In the genomic region with DNA sequence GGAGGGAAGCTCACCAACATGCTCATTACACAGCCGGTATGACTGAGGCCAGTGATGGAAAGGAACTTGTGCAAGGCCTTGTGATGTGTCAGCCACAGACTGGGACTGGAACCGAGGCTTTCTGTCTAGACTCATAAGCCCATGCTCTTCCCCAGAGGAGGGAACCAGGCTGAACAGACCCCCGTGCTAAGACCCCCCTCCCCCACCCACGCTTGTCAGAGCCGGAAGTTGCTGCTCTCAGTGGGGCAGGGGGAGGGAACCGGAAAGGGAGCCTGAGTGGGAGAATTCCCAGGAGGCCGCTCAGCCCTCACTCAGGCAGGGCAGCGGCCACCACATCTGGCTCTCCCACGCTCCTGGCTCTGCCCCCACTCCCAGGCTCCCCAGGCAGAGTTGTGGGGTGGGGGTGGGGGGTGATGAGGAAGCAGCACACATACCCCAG, we compare ENCODE assay signal across 14 cellular contexts. TPM values are rescaled to one million over a fixed set of nuclear protein-coding genes. Genes with fewer than 3 reads are reported as not detected.
DNase-seq lines count a peak whose midpoint lies in the region; ATAC-seq, FAIRE-seq and TF ChIP-seq lines count a peak whose summit lies in the region.
"Had no signal": no experiment of that assay in that cellular context is flagged by ENCODE, and none has a peak within 500 bp of the region (broad histone marks: within the 10 kb centered on the region; RNA-seq: fewer than 3 reads in every experiment).

No MANE protein-coding gene starts in this region.

- no peaks in the 10 kb centered on the region for H4K20me1 ChIP-seq in H1 (replicated peaks in 1 of 2; ENCODE audit: control insufficient read depth in 1 of 2, insufficient read depth in 2 of 2, low read length in 2 of 2)

- CTCF ChIA-PET in AG04450 (lab: Charles Lee): interaction anchor here (0.7 to 1.3 kb wide), 2 partner anchors 191 to 1278 kb away, joined by 3 to 6 read pairs; no protein-coding TSS in a partner anchor
- CTCF ChIA-PET in H1 (lab: Charles Lee; ENCODE audit: partially characterized antibody): interaction anchor here (0.6 to 15.3 kb wide), 21 partner anchors 10 to 276 kb away, joined by 3 to 372 read pairs (median 4); no protein-coding TSS in a partner anchor

- H4K5ac ChIP-seq in H1 (ENCODE audit: insufficient read length, low read depth, low read length): no peak overlapping the region

- H2BK12ac ChIP-seq in H1 (ENCODE audit: low read depth, low read length): peak overlapping the region; percentile 81

- H3K9me3 ChIP-seq in AG04450 (ENCODE audit: control insufficient read depth, insufficient read depth, low read length) (no peaks in the 10 kb centered on the region), H1 (ENCODE audit: insufficient read depth in 2 of 2, low read depth in 1 of 2, low read length in 1 of 2) (no peaks in the 10 kb centered on the region), mesodermal cell (ENCODE audit: control insufficient read depth, low read length) (no peaks in the 10 kb centered on the region)

- 54% methylated on average over 9 of the region's 9 CpGs; no CpG with 5 or more reads in 1 of the 2 experiments for WGBS in H1 (ENCODE audit: extremely low coverage in 1 of 2, insufficient coverage in 1 of 2, insufficient read length in 1 of 2, insufficient replicate concordance in 2 of 2, low coverage in 1 of 2, low lambda C conversion rate in 2 of 2, missing lambda C conversion rate in 1 of 2), 2 experiments
- 57 to 88% methylated on average over 1 of the region's 9 CpGs for WGBS in mesodermal cell (ENCODE audit: insufficient coverage in 2 of 2), 2 experiments
- WGBS in lower leg skin, 2 donors: 47 to 48% methylated on average over 7 to 9 of the region's 9 CpGs

- no peak overlapping the region for H3K14ac ChIP-seq in H1 (ENCODE audit: insufficient read length)

- no peak overlapping the region for H3K23ac ChIP-seq in H1 (ENCODE audit: insufficient read length)

- H3K4me1 ChIP-seq in H1 (replicated peaks in 1 of 4; ENCODE audit: control insufficient read depth in 3 of 4, insufficient read depth in 4 of 4, low read length in 3 of 4): peaks cover 3 to 16% (median 9%) of the 10 kb centered on the region in 4 experiments
- peaks cover 62% of the 10 kb centered on the region for H3K4me1 ChIP-seq in mesodermal cell (ENCODE audit: control insufficient read depth, insufficient read depth, low read length, poor library complexity, severe bottlenecking)

- POLR2A ChIA-PET in AG04450 (lab: Yijun Ruan, JAX) (interaction anchor here (0.7 kb wide), 1 partner anchor 190 kb away, joined by 6 read pairs; no protein-coding TSS in a partner anchor), H1 (lab: Charles Lee; ENCODE audit: partially characterized antibody) (interaction anchor here (1.3 kb wide), 1 partner anchor 21 kb away, joined by 4 read pairs; no protein-coding TSS in a partner anchor)

- peak overlapping the region; percentile 77 for H3K27ac ChIP-seq in AG04450 (ENCODE audit: low read depth, low read length)
- no peak overlapping the region for H3K27ac ChIP-seq in HL-60 (replicated peaks)
- no peak overlapping the region for H3K27ac ChIP-seq in H1 (ENCODE audit: low read depth, low read length)
- peak overlapping the region; percentile 68 for H3K27ac ChIP-seq in mesodermal cell (ENCODE audit: low read depth, low read length, severe bottlenecking)

- H3K79me1 ChIP-seq in H1 (ENCODE audit: low read depth, low read length): no peaks in the 10 kb centered on the region

- H4K91ac ChIP-seq in H1 (replicated peaks; ENCODE audit: insufficient read length, low read length): no peak overlapping the region

- no peak overlapping the region for H3K27ac Mint-ChIP-seq in activated naive CD8-positive, alpha-beta T cell treated with anti-CD3 and anti-CD28 coated beads, Interleukin-2, amount 50 U/mL, for 24 hours
- H3K27ac Mint-ChIP-seq: CD4-positive, CD25-positive, alpha-beta regulatory T cell; progenitor cell of endocrine pancreas had no signal

- H3K27me3 Mint-ChIP-seq in activated naive CD8-positive, alpha-beta T cell treated with anti-CD3 and anti-CD28 coated beads, Interleukin-2, amount 50 U/mL, for 24 hours: peaks cover 7% of the 10 kb centered on the region

- H3K36me3 ChIP-seq in H1 (ENCODE audit: control insufficient read depth in 2 of 4, insufficient read depth in 4 of 4, low read length in 3 of 4) (no peaks in the 10 kb centered on the region), mesodermal cell (ENCODE audit: control insufficient read depth, insufficient read depth, low read length) (no peaks in the 10 kb centered on the region)

- H3K4me3 Mint-ChIP-seq in activated naive CD8-positive, alpha-beta T cell treated with anti-CD3 and anti-CD28 coated beads, Interleukin-2, amount 50 U/mL, for 24 hours: no peak overlapping the region
- H3K4me3 Mint-ChIP-seq: CD4-positive, CD25-positive, alpha-beta regulatory T cell had no signal

- TF ChIP-seq POLR2A in H1 (IDR thresholded peaks at IDR 0.05; ENCODE audit: control extremely low read depth in 1 of 2, low read depth in 2 of 2, low read length in 2 of 2) (no peak), lower leg skin (IDR thresholded peaks at IDR 0.05) (no peak)

- no peak overlapping the region for H3K4ac ChIP-seq in H1 (replicated peaks; ENCODE audit: insufficient read length, low read depth, low read length)

- no peak overlapping the region for H4K8ac ChIP-seq in H1 (ENCODE audit: extremely low read depth, insufficient read depth, low read length)

- no peak overlapping the region for H2AK5ac ChIP-seq in H1 (ENCODE audit: low read depth, low read length)

- no peaks in the 10 kb centered on the region for H3K36me3 Mint-ChIP-seq in activated naive CD8-positive, alpha-beta T cell treated with anti-CD3 and anti-CD28 coated beads, Interleukin-2, amount 50 U/mL, for 24 hours (ENCODE audit: low read depth)
- H3K36me3 Mint-ChIP-seq: CD4-positive, CD25-positive, alpha-beta regulatory T cell had no signal

- no peak overlapping the region for H3K9ac ChIP-seq in H1 (replicated peaks in 1 of 4; ENCODE audit: extremely low read depth in 1 of 4, low read depth in 3 of 4, low read length in 3 of 4)

- no peak overlapping the region for H2BK120ac ChIP-seq in H1 (replicated peaks; ENCODE audit: low read depth, low read length)

- no peak overlapping the region for H2AFZ ChIP-seq in H1 (ENCODE audit: low read length)

- no peaks in the 10 kb centered on the region for H3K79me2 ChIP-seq in H1 (ENCODE audit: control insufficient read depth in 1 of 2, insufficient read depth in 2 of 2, low read length in 2 of 2)

- ATAC-seq in activated naive CD8-positive, alpha-beta T cell treated with anti-CD3 and anti-CD28 coated beads, Interleukin-2, amount 50 U/mL, for 24 hours: no peak
- no peak for ATAC-seq in GM19455 (IDR thresholded peaks at IDR 0.05; ENCODE audit: unreplicated experiment)

- H2BK20ac ChIP-seq in H1 (ENCODE audit: low read length): 0 out of 2 replicates have a peak overlapping the region, but pooled peaks have one; percentile 72

- no peaks in the 10 kb centered on the region for H3K9me3 Mint-ChIP-seq in activated naive CD8-positive, alpha-beta T cell treated with anti-CD3 and anti-CD28 coated beads, Interleukin-2, amount 50 U/mL, for 24 hours

- H3K4me3 ChIP-seq in AG04450 (ENCODE audit: low read depth, low read length): no peak overlapping the region
- no peak overlapping the region for H3K4me3 ChIP-seq in HL-60 (replicated peaks; ENCODE audit: insufficient read depth, low read length)
- no peak overlapping the region for H3K4me3 ChIP-seq in H1 (ENCODE audit: extremely low read depth in 1 of 4, insufficient read depth in 2 of 4, low read depth in 3 of 4, low read length in 4 of 4)
- no peak overlapping the region for H3K4me3 ChIP-seq in mesodermal cell (ENCODE audit: extremely low read depth, insufficient read depth, low read length, poor library complexity, severe bottlenecking)
- no peak overlapping the region for H3K4me3 ChIP-seq in lower leg skin (ENCODE audit: low read depth, poor library complexity, severe bottlenecking)

- 0 out of 2 replicates have a peak overlapping the region, but pooled peaks have one; percentile 92 for H2BK15ac ChIP-seq in H1 (ENCODE audit: low read length)

- peaks cover 6% of the 10 kb centered on the region for H3K4me1 Mint-ChIP-seq in activated naive CD8-positive, alpha-beta T cell treated with anti-CD3 and anti-CD28 coated beads, Interleukin-2, amount 50 U/mL, for 24 hours

- no peak for TF ChIP-seq EP300 in H1 (IDR thresholded peaks at IDR 0.05; ENCODE audit: borderline replicate concordance in 1 of 2, low read depth in 2 of 2, low read length in 2 of 2)

- H2BK5ac ChIP-seq in H1 (ENCODE audit: low read depth, low read length): no peak overlapping the region

- TF ChIP-seq CTCF in AG04450 (IDR thresholded peaks at IDR 0.05; ENCODE audit: low read depth, low read length): no peak
- no peak for TF ChIP-seq CTCF in HL-60 (IDR thresholded peaks at IDR 0.05; ENCODE audit: insufficient read depth, low read length)
- TF ChIP-seq CTCF in H1 (IDR thresholded peaks at IDR 0.05; ENCODE audit: control extremely low read depth in 1 of 3, insufficient read depth in 1 of 3, low read depth in 1 of 3, low read length in 3 of 3): no peak
- no peak for TF ChIP-seq CTCF in lower leg skin (IDR thresholded peaks at IDR 0.05)

- H3K27me3 ChIP-seq in AG04450 (ENCODE audit: control insufficient read depth, insufficient read depth, low read length): no peaks in the 10 kb centered on the region
- H3K27me3 ChIP-seq in HL-60 (ENCODE audit: insufficient read depth, poor library complexity, severe bottlenecking): peaks cover 8% of the 10 kb centered on the region
- peaks cover 6 to 13% (median 9%) of the 10 kb centered on the region in 4 experiments for H3K27me3 ChIP-seq in H1 (replicated peaks in 1 of 4; ENCODE audit: control insufficient read depth in 3 of 4, extremely low read depth in 1 of 4, insufficient read depth in 3 of 4, low read length in 3 of 4)

- no peak overlapping the region for H3K56ac ChIP-seq in H1 (replicated peaks; ENCODE audit: insufficient read length, low read depth, low read length)

- DNase-seq in AG04450 (ENCODE audit: low read depth, low spot score): no peak
- DNase-seq in HL-60 (ENCODE audit: low read depth in 1 of 2, low spot score in 1 of 2): peak; percentile 56 to 66
- no peak for DNase-seq in H1 (ENCODE audit: low read depth in 1 of 2, low spot score in 2 of 2)
- no peak for DNase-seq in SW480 (ENCODE audit: low spot score)
- DNase-seq in activated naive CD8-positive, alpha-beta T cell treated with anti-CD3 and anti-CD28 coated beads, Interleukin-2, amount 50 U/mL, for 24 hours: no peak
- DNase-seq in lower leg skin (ENCODE audit: low spot score in 2 of 2): no peak
- DNase-seq: activated CD4-positive, alpha-beta T cell treated with anti-CD3 and anti-CD28 coated beads for 48 hours; amniotic stem cell; CD4-positive, CD25-positive, alpha-beta regulatory T cell; hypothalamus; stimulated activated CD8-positive, alpha-beta memory T cell treated with anti-CD3 and anti-CD28 coated beads, Interleukin-4, amount 100 ng/mL, for 48 hours had no signal

- H3K23me2 ChIP-seq in H1 (ENCODE audit: low read depth, low read length): no peaks in the 10 kb centered on the region; the same call in 1 of the 2 replicates

- no peak for FAIRE-seq in H1 (lab: Jason Lieb, UNC)

- intact Hi-C loops in lower leg skin (cut with DNase I; ENCODE audit: low total_unique reads): loop anchor here (1.0 kb wide), 1 partner anchor 46 kb away; no protein-coding TSS in a partner anchor

- no peak overlapping the region for H3K4me2 ChIP-seq in H1 (ENCODE audit: insufficient read depth in 1 of 2, low read depth in 2 of 2, low read length in 2 of 2)

- TF ChIP-seq RAD21 in H1 (IDR thresholded peaks at IDR 0.05 in 1 of 2, conservative IDR thresholded peaks at IDR 0.05 in 1 of 2; ENCODE audit: low read depth in 2 of 2, low read length in 2 of 2): no peak

- H3K18ac ChIP-seq in H1 (ENCODE audit: extremely low read depth, low read length): peak overlapping the region; percentile 48; the same call in 1 of the 2 replicates

RNA-seq across cellular contexts. Expression of gene PDGFRB, which starts 4.1 kb away (rescaled TPM):
- polyA plus RNA-seq in AG04450 (2011; rRNA removed) (118 and 149 TPM in 2 replicates), H1 (2011; rRNA removed) (4.2 and 5.9 TPM in 2 replicates)
- polyA minus RNA-seq in AG04450 (2011; rRNA and poly(A)+ RNA removed): 317 and 389 TPM in 2 replicates
- total RNA-seq in H1 (2021; fragmentation: NEBNext Ultra II Directional; extraction: Animal tissue kit (Norgen Biotek cat#: 25700)): 13.7 and 15.9 TPM in 2 replicates
- 3.6 TPM for polyA plus RNA-seq in H1 (2011; cell fraction: cytosol; rRNA removed)
- 12.1 TPM for polyA plus RNA-seq in H1 (2011; cell fraction: nucleus; rRNA removed)
- 4.0 to 5.6 TPM (median 5.0 TPM) in 4 replicates for polyA plus RNA-seq in H1 (2012, experiment 1 of 2)
- polyA plus RNA-seq in H1 (2012, experiment 2 of 2): 3.9 TPM
- polyA plus RNA-seq in H1 (2013, experiment 1 of 2): 14.2 TPM
- 15.0 TPM for polyA plus RNA-seq in H1 (2013, experiment 2 of 2)
- 15.1 and 15.7 TPM in 2 replicates for polyA minus RNA-seq in H1 (2011; rRNA and poly(A)+ RNA removed)
- polyA minus RNA-seq in H1 (2011; cell fraction: cytosol; rRNA and poly(A)+ RNA removed): 6.9 TPM
- 21.7 TPM for polyA minus RNA-seq in H1 (2011; cell fraction: nucleus; rRNA and poly(A)+ RNA removed)
- 95.2 TPM for polyA plus RNA-seq in mesodermal cell (2013, experiment 1 of 2)
- polyA plus RNA-seq in mesodermal cell (2013, experiment 2 of 2): 84.5 TPM
- total RNA-seq in lower leg skin: 10 to 100 TPM; 33.9 to 88.7 (median 41.7) TPM
- total RNA-seq: CD4-positive, CD25-positive, alpha-beta regulatory T cell had no signal

RNA-seq across cellular contexts. Expression of gene CDX1, which starts 6.8 kb away (rescaled TPM):
- 0.30 and 0.41 TPM in 2 replicates for polyA plus RNA-seq in AG04450 (2011; rRNA removed)
- polyA minus RNA-seq in AG04450 (2011; rRNA and poly(A)+ RNA removed): 0.26 TPM in 1 of 2 replicates, not detected in the other
- total RNA-seq in H1 (2021; fragmentation: NEBNext Ultra II Directional; extraction: Animal tissue kit (Norgen Biotek cat#: 25700)): not detected in 2 replicates
- polyA plus RNA-seq in H1 (2011; rRNA removed): 0.06 TPM in 1 of 2 replicates, not detected in the other
- not detected for polyA plus RNA-seq in H1 (2011; cell fraction: cytosol; rRNA removed)
- not detected for polyA plus RNA-seq in H1 (2011; cell fraction: nucleus; rRNA removed)
- not detected in 4 replicates for polyA plus RNA-seq in H1 (2012, experiment 1 of 2)
- polyA plus RNA-seq in H1 (2012, experiment 2 of 2): 0.13 TPM
- 0.06 TPM for polyA plus RNA-seq in H1 (2013, experiment 1 of 2)
- polyA plus RNA-seq in H1 (2013, experiment 2 of 2): 0.04 TPM
- polyA minus RNA-seq in H1 (2011; rRNA and poly(A)+ RNA removed): not detected in 2 replicates
- polyA minus RNA-seq in H1 (2011; cell fraction: cytosol; rRNA and poly(A)+ RNA removed): not detected
- polyA minus RNA-seq in H1 (2011; cell fraction: nucleus; rRNA and poly(A)+ RNA removed): not detected
- 0.26 TPM for polyA plus RNA-seq in mesodermal cell (2013, experiment 1 of 2)
- polyA plus RNA-seq in mesodermal cell (2013, experiment 2 of 2): 0.46 TPM
- total RNA-seq in lower leg skin: not detected
- total RNA-seq: CD4-positive, CD25-positive, alpha-beta regulatory T cell had no signal
- polyA plus RNA-seq: CD4-positive, CD25-positive, alpha-beta regulatory T cell had no signal

RNA-seq across cellular contexts. Expression of gene SLC6A7, which starts 30.1 kb away (rescaled TPM):
- polyA plus RNA-seq in AG04450 (2011; rRNA removed): not detected in 2 replicates
- 0.09 and 0.18 TPM in 2 replicates for polyA minus RNA-seq in AG04450 (2011; rRNA and poly(A)+ RNA removed)
- total RNA-seq in H1 (2021; fragmentation: NEBNext Ultra II Directional; extraction: Animal tissue kit (Norgen Biotek cat#: 25700)): 0.07 TPM in 1 of 2 replicates, not detected in the other
- 0.02 and 0.12 TPM in 2 replicates for polyA plus RNA-seq in H1 (2011; rRNA removed)
- polyA plus RNA-seq in H1 (2011; cell fraction: cytosol; rRNA removed): 0.04 TPM
- 0.58 TPM for polyA plus RNA-seq in H1 (2011; cell fraction: nucleus; rRNA removed)
- polyA plus RNA-seq in H1 (2012, experiment 1 of 2): 0.09 to 0.13 TPM (median 0.11 TPM) in 3 of 4 replicates, not detected in the other
- polyA plus RNA-seq in H1 (2012, experiment 2 of 2): not detected
- 0.06 TPM for polyA plus RNA-seq in H1 (2013, experiment 1 of 2)
- 0.06 TPM for polyA plus RNA-seq in H1 (2013, experiment 2 of 2)
- polyA minus RNA-seq in H1 (2011; rRNA and poly(A)+ RNA removed): 0.41 TPM in 1 of 2 replicates, not detected in the other
- not detected for polyA minus RNA-seq in H1 (2011; cell fraction: cytosol; rRNA and poly(A)+ RNA removed)
- polyA minus RNA-seq in H1 (2011; cell fraction: nucleus; rRNA and poly(A)+ RNA removed): not detected
- polyA plus RNA-seq in mesodermal cell (2013, experiment 1 of 2): not detected
- polyA plus RNA-seq in mesodermal cell (2013, experiment 2 of 2): not detected
- total RNA-seq in lower leg skin: under 1 TPM in 1 of 4 donors, not detected in 3; 0.88 TPM
- total RNA-seq: CD4-positive, CD25-positive, alpha-beta regulatory T cell; progenitor cell of endocrine pancreas had no signal
- polyA plus RNA-seq: CD4-positive, CD25-positive, alpha-beta regulatory T cell had no signal

Comparison
In these comparisons a context has a peak if more than half of its experiments do, and no peak if none do; other contexts are left out.
1. DNase-seq: peak in HL-60 (2 of 2); none in AG04450 (single experiment), H1 (0 of 2), SW480 (single experiment), activated naive CD8-positive, alpha-beta T cell treated with anti-CD3 and anti-CD28 coated beads, Interleukin-2, amount 50 U/mL, for 24 hours (single experiment) and lower leg skin (0 of 2).
2. H3K27ac ChIP-seq: peak in AG04450 (single experiment) and mesodermal cell (single experiment); none in HL-60 (single experiment) and H1 (single experiment).